13 cellular contexts compared by ENCODE assay signal in the genomic region with DNA sequence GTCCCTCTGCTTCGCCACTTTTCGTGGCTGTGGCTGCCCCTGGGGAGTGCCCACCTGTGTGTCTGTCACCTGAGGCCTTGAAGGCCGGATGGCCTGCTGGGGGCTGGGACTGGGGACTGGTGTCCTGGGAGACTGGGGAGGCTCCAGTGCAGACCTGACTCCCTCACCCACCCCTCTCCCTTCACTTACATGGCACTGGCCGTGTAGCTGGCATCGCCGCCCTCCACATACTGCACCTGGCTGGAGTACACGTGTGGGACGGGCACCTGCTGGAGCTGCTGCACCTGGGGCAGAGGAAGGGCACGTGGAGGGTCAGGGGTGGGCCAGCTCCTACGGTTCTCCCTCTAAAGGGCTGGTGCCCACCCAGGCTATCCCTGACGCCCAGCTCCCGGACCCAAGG. TPM values are rescaled to one million over a fixed set of nuclear protein-coding genes. Genes with fewer than 3 reads are reported as not detected.
DNase-seq lines count a peak whose midpoint lies in the region; ATAC-seq and TF ChIP-seq lines count a peak whose summit lies in the region.
"Had no signal": no experiment of that assay in that cellular context is flagged by ENCODE, and none has a peak within 500 bp of the region (broad histone marks: within the 10 kb centered on the region; RNA-seq: fewer than 3 reads in every experiment).

No MANE protein-coding gene starts in this region.

- no peaks in the 10 kb centered on the region for H3K27me3 Mint-ChIP-seq in CD8-positive, alpha-beta T cell (ENCODE audit: low read depth)
- no peaks in the 10 kb centered on the region for H3K27me3 Mint-ChIP-seq in activated CD8-positive, alpha-beta T cell treated with anti-CD3 and anti-CD28 coated beads for 36 hours
- H3K27me3 Mint-ChIP-seq: activated CD4-positive, alpha-beta T cell treated with anti-CD3 and anti-CD28 coated beads, Interleukin-2, amount 10 ng/mL, durations not matched to agents 24 days and 14 days; brain had no signal

- no peaks in the 10 kb centered on the region for H3K9me3 Mint-ChIP-seq in CD8-positive, alpha-beta T cell
- H3K9me3 Mint-ChIP-seq in activated CD8-positive, alpha-beta T cell treated with anti-CD3 and anti-CD28 coated beads for 36 hours, result no peaks in the 10 kb centered on the region
- H3K9me3 Mint-ChIP-seq: activated CD4-positive, alpha-beta T cell treated with anti-CD3 and anti-CD28 coated beads, Interleukin-2, amount 10 ng/mL, durations not matched to agents 24 days and 14 days; brain had no signal

- POLR2A ChIA-PET in CD8-positive, alpha-beta T cell (lab: Charles Lee), result interaction anchor here (1.4 to 3.4 kb wide), 5 partner anchors 10 to 53 kb away, joined by 3 to 19 read pairs (median 4); partner anchors contain the start of gene IL27RA
- POLR2A ChIA-PET in activated CD8-positive, alpha-beta T cell treated with anti-CD3 and anti-CD28 coated beads for 36 hours (lab: Charles Lee), result interaction anchor here (0.5 to 2.4 kb wide), 6 partner anchors 15 to 75 kb away, joined by 3 to 18 read pairs (median 3); partner anchors contain the start of gene IL27RA

- H3K36me3 ChIP-seq in CD8-positive, alpha-beta T cell (ENCODE audit: insufficient read depth, low read length), result no peaks in the 10 kb centered on the region
- peaks cover 0 to 47% of the 10 kb centered on the region in 2 donors for H3K36me3 ChIP-seq in left lung

- no peak for ATAC-seq in CD8-positive, alpha-beta T cell
- ATAC-seq in activated CD8-positive, alpha-beta T cell treated with anti-CD3 and anti-CD28 coated beads for 36 hours, result no peak
- no peak for ATAC-seq in left lung
- no peak for ATAC-seq in GM19467 (IDR thresholded peaks at IDR 0.05; ENCODE audit: unreplicated experiment)
- ATAC-seq in HG03097 (IDR thresholded peaks at IDR 0.05; ENCODE audit: low FRiP score, unreplicated experiment), result no peak

- H3K27ac ChIP-seq in CD8-positive, alpha-beta T cell (ENCODE audit: low read depth, low read length), result no peak overlapping the region
- H3K27ac ChIP-seq in left lung (peak overlapping the region; percentile 68 to 71), skin epidermis (peak overlapping the region in 17 of 21 experiments; percentile 8 to 83 (median 70))

- no peaks in the 10 kb centered on the region for H3K9me3 ChIP-seq in CD8-positive, alpha-beta T cell (ENCODE audit: low read length)
- no peaks in the 10 kb centered on the region for H3K9me3 ChIP-seq in left lung

- no peaks in the 10 kb centered on the region for H3K27me3 ChIP-seq in CD8-positive, alpha-beta T cell (ENCODE audit: insufficient read depth, low read length)
- H3K27me3 ChIP-seq in left lung, result peaks cover 0 to 6% of the 10 kb centered on the region in 2 donors

- H3K27ac Mint-ChIP-seq in CD8-positive, alpha-beta T cell, result peak overlapping the region; percentile 82
- peak overlapping the region; percentile 49 for H3K27ac Mint-ChIP-seq in activated CD8-positive, alpha-beta T cell treated with anti-CD3 and anti-CD28 coated beads for 36 hours
- H3K27ac Mint-ChIP-seq: activated CD4-positive, alpha-beta T cell treated with anti-CD3 and anti-CD28 coated beads, Interleukin-2, amount 10 ng/mL, durations not matched to agents 24 days and 14 days had no signal

- peak overlapping the region; percentile 61 for H3K4me3 Mint-ChIP-seq in CD8-positive, alpha-beta T cell
- no peak overlapping the region for H3K4me3 Mint-ChIP-seq in activated CD8-positive, alpha-beta T cell treated with anti-CD3 and anti-CD28 coated beads for 36 hours
- H3K4me3 Mint-ChIP-seq: activated CD4-positive, alpha-beta T cell treated with anti-CD3 and anti-CD28 coated beads, Interleukin-2, amount 10 ng/mL, durations not matched to agents 24 days and 14 days had no signal

- no peak for TF ChIP-seq CTCF in CD8-positive, alpha-beta T cell (IDR thresholded peaks at IDR 0.05)
- no peak for TF ChIP-seq CTCF in activated CD8-positive, alpha-beta T cell treated with anti-CD3 and anti-CD28 coated beads for 36 hours (IDR thresholded peaks at IDR 0.05)
- no peak for TF ChIP-seq CTCF in left lung (IDR thresholded peaks at IDR 0.05)

- CTCF ChIA-PET in CD8-positive, alpha-beta T cell (lab: Charles Lee), result interaction anchor here (1.1 to 2.0 kb wide), 4 partner anchors 16 to 81 kb away, joined by 3 to 6 read pairs (median 4); partner anchors contain the start of gene IL27RA
- CTCF ChIA-PET in activated CD8-positive, alpha-beta T cell treated with anti-CD3 and anti-CD28 coated beads for 36 hours (lab: Charles Lee), result interaction anchor here (1.2 to 1.7 kb wide), 3 partner anchors 11 to 67 kb away, joined by 3 to 4 read pairs (median 3); no protein-coding TSS in a partner anchor

- intact Hi-C loops in CD8-positive, alpha-beta T cell (cut with DNase I, micrococcal nuclease), result no loop called here
- intact Hi-C loops in activated CD8-positive, alpha-beta T cell treated with anti-CD3 and anti-CD28 coated beads for 36 hours (cut with micrococcal nuclease), result no loop called here
- intact Hi-C loops in left lung (cut with DNase I), result no loop called here

- peaks cover 37% of the 10 kb centered on the region for H3K4me1 Mint-ChIP-seq in CD8-positive, alpha-beta T cell (ENCODE audit: low read depth)
- H3K4me1 Mint-ChIP-seq in activated CD8-positive, alpha-beta T cell treated with anti-CD3 and anti-CD28 coated beads for 36 hours (ENCODE audit: low read depth), result peaks cover 17% of the 10 kb centered on the region
- H3K4me1 Mint-ChIP-seq: brain had no signal

- no peak for DNase-seq in CD8-positive, alpha-beta T cell
- no peak for DNase-seq in activated CD8-positive, alpha-beta T cell treated with anti-CD3 and anti-CD28 coated beads for 36 hours
- DNase-seq in left lung, result peak in 1 of 2 donors; percentile 63
- no peak for DNase-seq in NCI-H1092 (lab: John Stamatoyannopoulos, UW)
- DNase-seq in nucleus accumbens (lab: John Stamatoyannopoulos, UW), result no peak
- DNase-seq: activated CD4-positive, alpha-beta T cell treated with anti-CD3 and anti-CD28 coated beads, Interleukin-2, amount 10 ng/mL, durations not matched to agents 24 days and 14 days; SW 1271 had no signal

- no peak overlapping the region for H3K4me3 ChIP-seq in CD8-positive, alpha-beta T cell (ENCODE audit: low read depth, low read length)
- no peak overlapping the region for H3K4me3 ChIP-seq in left lung
- no peak overlapping the region for H3K4me3 ChIP-seq in skin epidermis

- H3K4me1 ChIP-seq in CD8-positive, alpha-beta T cell (ENCODE audit: insufficient read depth, low read length), result peaks cover 46% of the 10 kb centered on the region
- peaks cover 0 to 19% of the 10 kb centered on the region in 2 donors for H3K4me1 ChIP-seq in left lung

- H3K36me3 Mint-ChIP-seq in CD8-positive, alpha-beta T cell, result peaks cover 17% of the 10 kb centered on the region
- H3K36me3 Mint-ChIP-seq in activated CD8-positive, alpha-beta T cell treated with anti-CD3 and anti-CD28 coated beads for 36 hours (ENCODE audit: low read depth), result peaks cover 8% of the 10 kb centered on the region

RNA-seq across cellular contexts. Expression of gene DCAF15, which starts 25.5 kb away (rescaled TPM):
- 100 to 1,000 TPM in 1 of 2 experiments, 10 to 100 TPM in 1; 86.5 to 101 TPM for total RNA-seq in CD8-positive, alpha-beta T cell
- total RNA-seq in activated CD8-positive, alpha-beta T cell treated with anti-CD3 and anti-CD28 coated beads for 36 hours, result 10 to 100 TPM; 51.3 to 51.9 TPM
- 10 to 100 TPM; 20.2 to 32.5 TPM for total RNA-seq in left lung

RNA-seq across cellular contexts. Expression of gene RFX1, which starts 28.3 kb away (rescaled TPM):
- 10 to 100 TPM; 11.2 to 13.0 TPM for total RNA-seq in CD8-positive, alpha-beta T cell
- total RNA-seq in activated CD8-positive, alpha-beta T cell treated with anti-CD3 and anti-CD28 coated beads for 36 hours, result 10 to 100 TPM; 13.3 to 14.1 TPM
- 10 to 100 TPM; 16.3 to 17.4 TPM for total RNA-seq in left lung

RNA-seq across cellular contexts. Expression of gene PODNL1, which starts 39.6 kb away (rescaled TPM):
- total RNA-seq in CD8-positive, alpha-beta T cell, result not detected
- not detected for total RNA-seq in activated CD8-positive, alpha-beta T cell treated with anti-CD3 and anti-CD28 coated beads for 36 hours
- 10 to 100 TPM in 1 of 2 donors, 1 to 10 TPM in 1; 1.3 to 17.9 TPM for total RNA-seq in left lung
- total RNA-seq: activated CD4-positive, alpha-beta T cell treated with anti-CD3 and anti-CD28 coated beads, Interleukin-2, amount 10 ng/mL, durations not matched to agents 24 days and 14 days; endothelial cell of umbilical vein; G401 had no signal

RNA-seq across cellular contexts. Expression of gene RLN3, which starts 50.1 kb away (rescaled TPM):
- total RNA-seq in CD8-positive, alpha-beta T cell, result not detected
- not detected for total RNA-seq in activated CD8-positive, alpha-beta T cell treated with anti-CD3 and anti-CD28 coated beads for 36 hours
- not detected for total RNA-seq in left lung
- total RNA-seq: activated CD4-positive, alpha-beta T cell treated with anti-CD3 and anti-CD28 coated beads, Interleukin-2, amount 10 ng/mL, durations not matched to agents 24 days and 14 days; endothelial cell of umbilical vein; G401 had no signal

RNA-seq across cellular contexts. Expression of gene IL27RA, which starts 53.8 kb away (rescaled TPM):
- 10 to 100 TPM; 25.4 to 25.7 TPM for total RNA-seq in CD8-positive, alpha-beta T cell
- 10 to 100 TPM; 46.5 to 48.2 TPM for total RNA-seq in activated CD8-positive, alpha-beta T cell treated with anti-CD3 and anti-CD28 coated beads for 36 hours
- 10 to 100 TPM; 14.0 to 17.4 TPM for total RNA-seq in left lung
